10 cellular contexts compared by ENCODE assay signal in the genomic region with DNA sequence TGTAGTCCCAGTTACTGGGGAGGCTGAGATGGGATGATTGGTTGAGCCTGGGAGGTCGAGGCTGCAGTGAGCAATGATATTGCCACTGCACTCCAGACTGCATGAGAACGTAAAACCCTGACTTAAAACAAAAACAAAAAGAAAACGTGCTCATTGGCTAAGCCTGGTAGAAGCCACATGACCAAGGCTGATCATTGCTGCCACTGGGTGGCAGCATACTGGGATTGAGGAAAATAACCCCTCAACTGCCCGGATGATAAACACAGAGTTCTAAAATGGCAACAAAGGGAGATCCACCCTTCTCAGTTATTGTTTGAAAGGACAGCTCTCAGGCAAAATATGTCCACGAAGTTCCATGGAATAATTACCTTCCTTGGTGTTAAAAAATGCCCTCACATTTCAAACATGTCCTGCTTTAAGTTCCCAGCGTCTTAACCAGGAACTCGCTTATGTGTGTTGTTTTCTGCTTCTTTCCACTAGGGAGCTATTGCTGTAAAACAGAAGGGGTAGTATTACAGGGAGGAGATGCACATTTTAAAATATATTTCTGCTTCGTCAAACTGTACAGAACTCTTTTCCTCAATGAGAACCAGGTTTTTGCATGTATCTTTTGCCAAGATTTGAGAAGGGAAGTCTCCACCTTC.
DNase-seq lines count a peak whose midpoint lies in the region; ATAC-seq and TF ChIP-seq lines count a peak whose summit lies in the region.
"Had no signal": no experiment of that assay in that cellular context is flagged by ENCODE, and none has a peak within 500 bp of the region (broad histone marks: within the 10 kb centered on the region; RNA-seq: fewer than 3 reads in every experiment).

No MANE protein-coding gene starts in this region.

- no peaks in the 10 kb centered on the region for H3K4me1 ChIP-seq in Caco-2

- H3K9me3 ChIP-seq in Caco-2, result peaks cover 5% of the 10 kb centered on the region

- peaks cover 34% of the 10 kb centered on the region for H3K9me3 Mint-ChIP-seq in Caco-2 (ENCODE audit: unreplicated experiment)
- H3K9me3 Mint-ChIP-seq in activated CD4-positive, alpha-beta memory T cell treated with anti-CD3 and anti-CD28 coated beads for 36 hours, result peaks cover 25% of the 10 kb centered on the region

- DNase-seq in Caco-2, result peak; percentile 38 to 42
- peak; percentile 66 for DNase-seq in activated CD4-positive, alpha-beta memory T cell treated with anti-CD3 and anti-CD28 coated beads for 36 hours
- DNase-seq in iPS DF 19.7 (ENCODE audit: low read depth, low spot score), result peak; percentile 7
- peak; percentile 1 for DNase-seq in stimulated activated CD8-positive, alpha-beta memory T cell treated with anti-CD3 and anti-CD28 coated beads, Interleukin-12 subunit alpha, Interleukin-12 subunit beta, amount 100 ng/mL, for 1 hour (ENCODE audit: low read depth)
- DNase-seq in NCI-H510A (lab: John Stamatoyannopoulos, UW), result no peak
- DNase-seq: activated naive CD8-positive, alpha-beta T cell treated with anti-CD3 and anti-CD28 coated beads, Interleukin-2, amount 10 ng/mL, durations not matched to agents 7 days and 5 days had no signal

- no peaks in the 10 kb centered on the region for H3K4me1 Mint-ChIP-seq in Caco-2 (ENCODE audit: low read depth, unreplicated experiment)
- H3K4me1 Mint-ChIP-seq in activated CD4-positive, alpha-beta memory T cell treated with anti-CD3 and anti-CD28 coated beads for 36 hours (ENCODE audit: low read depth), result peaks cover 27% of the 10 kb centered on the region
- H3K4me1 Mint-ChIP-seq: activated naive CD8-positive, alpha-beta T cell treated with anti-CD3 and anti-CD28 coated beads, Interleukin-2, amount 10 ng/mL, durations not matched to agents 7 days and 5 days had no signal

- H3K4me3 ChIP-seq in Caco-2 (ENCODE audit: low read depth, low read length), result no peak overlapping the region

- no peaks in the 10 kb centered on the region for H3K27me3 Mint-ChIP-seq in Caco-2 (ENCODE audit: insufficient read depth, unreplicated experiment)
- H3K27me3 Mint-ChIP-seq in activated CD4-positive, alpha-beta memory T cell treated with anti-CD3 and anti-CD28 coated beads for 36 hours, result no peaks in the 10 kb centered on the region
- H3K27me3 Mint-ChIP-seq: activated naive CD8-positive, alpha-beta T cell treated with anti-CD3 and anti-CD28 coated beads, Interleukin-2, amount 10 ng/mL, durations not matched to agents 7 days and 5 days had no signal

- no peak overlapping the region for H3K27ac Mint-ChIP-seq in Caco-2 (ENCODE audit: unreplicated experiment)
- H3K27ac Mint-ChIP-seq in activated CD4-positive, alpha-beta memory T cell treated with anti-CD3 and anti-CD28 coated beads for 36 hours, result no peak overlapping the region
- H3K27ac Mint-ChIP-seq: activated naive CD8-positive, alpha-beta T cell treated with anti-CD3 and anti-CD28 coated beads, Interleukin-2, amount 10 ng/mL, durations not matched to agents 7 days and 5 days had no signal

- H3K36me3 ChIP-seq in Caco-2 (ENCODE audit: control insufficient read depth, insufficient read depth, low read length), result no peaks in the 10 kb centered on the region

- ATAC-seq in HG02759 (IDR thresholded peaks at IDR 0.05; ENCODE audit: unreplicated experiment) (peak; percentile 55), GM21529 (IDR thresholded peaks at IDR 0.05; ENCODE audit: unreplicated experiment) (no peak), HG03159 (IDR thresholded peaks at IDR 0.05; ENCODE audit: unreplicated experiment) (no peak)
- ATAC-seq: right cardiac atrium had no signal

- peak; percentile 64 to 71 for TF ChIP-seq CTCF in Caco-2 (IDR thresholded peaks at IDR 0.05; ENCODE audit: insufficient read depth in 1 of 2, low read depth in 1 of 2, low read length in 1 of 2, severe bottlenecking in 1 of 2, unreplicated experiment in 1 of 2)

- no TSS peak for BruUV-seq in Caco-2 (replicated peaks; lab: Mats Ljungman, UMichigan)

- POLR2A ChIA-PET in Caco-2 (lab: Charles Lee), result no interaction called here
- POLR2A ChIA-PET in activated CD4-positive, alpha-beta memory T cell treated with anti-CD3 and anti-CD28 coated beads for 36 hours (lab: Charles Lee), result no interaction called here

- H3K27me3 ChIP-seq in Caco-2 (replicated peaks; ENCODE audit: control insufficient read depth, insufficient read depth, low read length), result no peaks in the 10 kb centered on the region

- H3K4me3 Mint-ChIP-seq in Caco-2 (ENCODE audit: unreplicated experiment), result no peak overlapping the region
- no peak overlapping the region for H3K4me3 Mint-ChIP-seq in activated CD4-positive, alpha-beta memory T cell treated with anti-CD3 and anti-CD28 coated beads for 36 hours
- H3K4me3 Mint-ChIP-seq: activated naive CD8-positive, alpha-beta T cell treated with anti-CD3 and anti-CD28 coated beads, Interleukin-2, amount 10 ng/mL, durations not matched to agents 7 days and 5 days had no signal

- CTCF ChIA-PET in Caco-2 (lab: Charles Lee), result no interaction called here
- CTCF ChIA-PET in activated CD4-positive, alpha-beta memory T cell treated with anti-CD3 and anti-CD28 coated beads for 36 hours (lab: Charles Lee), result interaction anchor here (0.6 to 1.8 kb wide), 7 partner anchors 23 to 1001 kb away, joined by 3 to 5 read pairs (median 3); no protein-coding TSS in a partner anchor

- intact Hi-C loops in Caco-2 (cut with micrococcal nuclease; ENCODE audit: unreplicated experiment), result loop anchor here (1.0 kb wide), 1 partner anchor 677 kb away; no protein-coding TSS in a partner anchor
- intact Hi-C loops in activated CD4-positive, alpha-beta memory T cell treated with anti-CD3 and anti-CD28 coated beads for 36 hours (cut with micrococcal nuclease), result no loop called here

- H3K36me3 Mint-ChIP-seq in Caco-2 (ENCODE audit: insufficient read depth, unreplicated experiment), result no peaks in the 10 kb centered on the region
- peaks cover 27% of the 10 kb centered on the region for H3K36me3 Mint-ChIP-seq in activated CD4-positive, alpha-beta memory T cell treated with anti-CD3 and anti-CD28 coated beads for 36 hours
- H3K36me3 Mint-ChIP-seq: activated naive CD8-positive, alpha-beta T cell treated with anti-CD3 and anti-CD28 coated beads, Interleukin-2, amount 10 ng/mL, durations not matched to agents 7 days and 5 days had no signal
